Comparison of ENCODE assay signal across 20 cellular contexts in the genomic region with DNA sequence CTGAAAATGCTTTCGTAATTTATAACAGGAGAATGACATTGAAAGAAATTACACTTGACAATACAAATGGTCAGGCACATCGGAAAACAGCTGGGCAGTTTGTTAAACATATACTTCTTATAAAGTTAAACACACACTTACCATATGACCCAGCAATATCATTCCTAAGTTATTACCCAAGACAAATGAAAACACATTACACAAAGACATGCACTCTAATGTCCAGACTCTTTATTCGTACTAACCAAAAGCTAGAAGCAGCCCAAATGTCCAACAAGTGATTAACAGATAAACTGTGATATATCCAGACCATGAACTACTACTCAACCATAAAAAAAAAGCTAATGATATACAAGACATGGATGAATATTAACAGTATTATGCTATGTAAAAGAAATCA. TPM values are rescaled to one million over a fixed set of nuclear protein-coding genes. Genes with fewer than 3 reads are reported as not detected.
A peak's percentile ranks its signal among the peaks of the same experiment; 100 is the strongest.
DNase-seq lines count a peak whose midpoint lies in the region; ATAC-seq and TF ChIP-seq lines count a peak whose summit lies in the region.
"Had no signal": no experiment of that assay in that cellular context is flagged by ENCODE, and none has a peak within 500 bp of the region (broad histone marks: within the 10 kb centered on the region; RNA-seq: fewer than 3 reads in every experiment).

No MANE protein-coding gene starts in this region.

- H3K4me3 ChIP-seq in CD8-positive, alpha-beta T cell (ENCODE audit: low read depth, low read length), result no peak overlapping the region
- H3K4me3 ChIP-seq in mesenchymal stem cell (ENCODE audit: insufficient read depth in 1 of 2, low read depth in 1 of 2, low read length in 2 of 2) (no peak overlapping the region), mesendoderm (ENCODE audit: low read length) (no peak overlapping the region)
- H3K4me3 ChIP-seq: psoas muscle had no signal

- H2BK12ac ChIP-seq in mesenchymal stem cell (ENCODE audit: low read length in 2 of 2), result no peak overlapping the region

- H4K91ac ChIP-seq in mesenchymal stem cell (ENCODE audit: low read length), result no peak overlapping the region

- H2AK5ac ChIP-seq in mesenchymal stem cell (ENCODE audit: low read length, severe bottlenecking) (no peak overlapping the region), mesendoderm (ENCODE audit: low read length) (no peak overlapping the region)

- H3K79me1 ChIP-seq in mesenchymal stem cell (replicated peaks; ENCODE audit: low read length, poor library complexity, severe bottlenecking) (peaks cover 4% of the 10 kb centered on the region), mesendoderm (ENCODE audit: low read length) (peaks cover 3% of the 10 kb centered on the region)

- H3K27ac ChIP-seq in CD8-positive, alpha-beta T cell (ENCODE audit: low read depth, low read length), result no peak overlapping the region
- H3K27ac ChIP-seq in mesenchymal stem cell (ENCODE audit: low read length, poor library complexity, severe bottlenecking) (peak overlapping the region; percentile 76), mesendoderm (ENCODE audit: low read depth, low read length) (no peak overlapping the region)
- H3K27ac ChIP-seq: psoas muscle had no signal

- H3K23ac ChIP-seq in mesenchymal stem cell (ENCODE audit: low read length in 2 of 2) (no peak overlapping the region), mesendoderm (ENCODE audit: low read length) (no peak overlapping the region)

- no peak overlapping the region for H3K4me3 Mint-ChIP-seq in CD8-positive, alpha-beta T cell
- no peak overlapping the region for H3K4me3 Mint-ChIP-seq in central memory CD8-positive, alpha-beta T cell
- H3K4me3 Mint-ChIP-seq: activated T-cell treated with anti-CD3 and anti-CD28 coated beads, Interleukin-2, amount 50 U/mL, for 24 hours; dendritic cell treated with granulocyte-macrophage colony-stimulating factor and Interleukin-4, amounts not matched to agents 40 ng/mL and 50 ng/mL, for 4 days had no signal

- H3K14ac ChIP-seq in mesenchymal stem cell (ENCODE audit: low read length in 2 of 2), result no peak overlapping the region

- H2BK5ac ChIP-seq in mesenchymal stem cell (ENCODE audit: low read depth, low read length, poor library complexity, severe bottlenecking) (no peak overlapping the region), mesendoderm (ENCODE audit: low read length) (no peak overlapping the region)

- ATAC-seq in CD8-positive, alpha-beta T cell, result no peak
- ATAC-seq in central memory CD8-positive, alpha-beta T cell (replicated peaks; ENCODE audit: extremely low read depth, poor library complexity, severe bottlenecking), result no peak
- ATAC-seq in HG03095 (IDR thresholded peaks at IDR 0.05; ENCODE audit: unreplicated experiment), result no peak
- ATAC-seq: HepG2, PC-3, psoas muscle had no signal

- no peaks in the 10 kb centered on the region for H3K9me3 ChIP-seq in CD8-positive, alpha-beta T cell (ENCODE audit: low read length)
- H3K9me3 ChIP-seq in mesenchymal stem cell (ENCODE audit: control insufficient read depth, low read length), result peaks cover 11% of the 10 kb centered on the region
- H3K9me3 ChIP-seq: psoas muscle had no signal

- no peaks in the 10 kb centered on the region for H3K36me3 ChIP-seq in CD8-positive, alpha-beta T cell (ENCODE audit: insufficient read depth, low read length)
- peaks cover 0 to 6% of the 10 kb centered on the region in 2 experiments for H3K36me3 ChIP-seq in mesenchymal stem cell (ENCODE audit: control insufficient read depth in 1 of 2, insufficient read depth in 2 of 2, low read depth in 1 of 2, low read length in 2 of 2)
- no peaks in the 10 kb centered on the region for H3K36me3 ChIP-seq in mesendoderm (ENCODE audit: control insufficient read depth, insufficient read depth, low read length)

- H3K27me3 ChIP-seq in CD8-positive, alpha-beta T cell (ENCODE audit: insufficient read depth, low read length), result no peaks in the 10 kb centered on the region
- no peaks in the 10 kb centered on the region for H3K27me3 ChIP-seq in mesenchymal stem cell (ENCODE audit: control insufficient read depth in 1 of 2, insufficient read depth in 1 of 2, low read length in 2 of 2)
- H3K27me3 ChIP-seq in mesendoderm (ENCODE audit: insufficient read depth, low read length, poor library complexity), result no peaks in the 10 kb centered on the region

- peaks cover 14% of the 10 kb centered on the region for H3K79me2 ChIP-seq in mesendoderm (ENCODE audit: control insufficient read depth, insufficient read depth, low read length)

- POLR2A ChIA-PET in CD8-positive, alpha-beta T cell (lab: Charles Lee), result no interaction called here

- no peak overlapping the region for H4K5ac ChIP-seq in mesendoderm (ENCODE audit: low read length)

- H3K18ac ChIP-seq in mesenchymal stem cell (ENCODE audit: low read depth in 1 of 2, low read length in 2 of 2) (no peak overlapping the region), mesendoderm (ENCODE audit: low read length) (no peak overlapping the region)

- no peak for DNase-seq in CD8-positive, alpha-beta T cell
- peak; percentile 38 for DNase-seq in HS-5 (ENCODE audit: low read depth)
- DNase-seq in central memory CD8-positive, alpha-beta T cell (ENCODE audit: low spot score in 2 of 2), result no peak
- peak; percentile 66 for DNase-seq in mesenchymal stem cell
- no peak for DNase-seq in NCI-H2081 treated with DMSO at 0.1 percent for 48 hours (lab: John Stamatoyannopoulos, UW)
- DNase-seq in mesendoderm, result no peak
- no peak for DNase-seq in activated CD4-positive, CD25-positive, alpha-beta regulatory T cell treated with anti-CD3 and anti-CD28 coated beads, Interleukin-2, amount 50 U/mL, for 72 hours
- DNase-seq: activated CD4-positive, alpha-beta T cell treated with anti-CD3 and anti-CD28 coated beads, Interleukin-2, amount 50 U/mL, for 1 hour; activated T-cell treated with anti-CD3 and anti-CD28 coated beads, Interleukin-2, amount 50 U/mL, for 24 hours; amygdala; DMS79 treated with DMSO at 0.1 percent for 48 hours; GOT3; hypothalamus; NCI-H2107; NCI-H69; PC-3; psoas muscle had no signal

- H3K27ac Mint-ChIP-seq in CD8-positive, alpha-beta T cell, result peak overlapping the region; percentile 82
- H3K27ac Mint-ChIP-seq in central memory CD8-positive, alpha-beta T cell (ENCODE audit: low read depth), result peak overlapping the region; percentile 88
- H3K27ac Mint-ChIP-seq: activated T-cell treated with anti-CD3 and anti-CD28 coated beads, Interleukin-2, amount 50 U/mL, for 24 hours; dendritic cell treated with granulocyte-macrophage colony-stimulating factor and Interleukin-4, amounts not matched to agents 40 ng/mL and 50 ng/mL, for 4 days had no signal

- no peak for TF ChIP-seq CTCF in CD8-positive, alpha-beta T cell (IDR thresholded peaks at IDR 0.05)

- no peak overlapping the region for H4K8ac ChIP-seq in mesenchymal stem cell (ENCODE audit: low read length)
- H4K8ac ChIP-seq in mesendoderm (ENCODE audit: low read depth, low read length), result no peak overlapping the region

- peaks cover 35% of the 10 kb centered on the region for H3K4me1 ChIP-seq in CD8-positive, alpha-beta T cell (ENCODE audit: insufficient read depth, low read length)
- H3K4me1 ChIP-seq in mesenchymal stem cell (ENCODE audit: control insufficient read depth, insufficient read depth, low read depth, low read length), result peaks cover 2% of the 10 kb centered on the region
- no peaks in the 10 kb centered on the region for H3K4me1 ChIP-seq in mesendoderm (ENCODE audit: control insufficient read depth, low read depth, low read length)
- H3K4me1 ChIP-seq: psoas muscle had no signal

- H3K4me2 ChIP-seq in mesenchymal stem cell (ENCODE audit: low read length, poor library complexity, severe bottlenecking) (peak overlapping the region; percentile 34), mesendoderm (ENCODE audit: low read length) (no peak overlapping the region)

- no peaks in the 10 kb centered on the region for H3K27me3 Mint-ChIP-seq in CD8-positive, alpha-beta T cell (ENCODE audit: low read depth)
- H3K27me3 Mint-ChIP-seq in central memory CD8-positive, alpha-beta T cell, result no peaks in the 10 kb centered on the region
- H3K27me3 Mint-ChIP-seq: activated T-cell treated with anti-CD3 and anti-CD28 coated beads, Interleukin-2, amount 50 U/mL, for 24 hours; dendritic cell treated with granulocyte-macrophage colony-stimulating factor and Interleukin-4, amounts not matched to agents 40 ng/mL and 50 ng/mL, for 4 days had no signal

- peaks cover 4% of the 10 kb centered on the region for H3K9me3 Mint-ChIP-seq in CD8-positive, alpha-beta T cell
- H3K9me3 Mint-ChIP-seq in central memory CD8-positive, alpha-beta T cell, result no peaks in the 10 kb centered on the region

- intact Hi-C loops in CD8-positive, alpha-beta T cell (cut with DNase I, micrococcal nuclease), result no loop called here

- no peak overlapping the region for H2AFZ ChIP-seq in mesenchymal stem cell (ENCODE audit: low read depth, low read length)

- no peak overlapping the region for H3K56ac ChIP-seq in mesendoderm (ENCODE audit: low read length)

- peaks cover 66% of the 10 kb centered on the region for H3K4me1 Mint-ChIP-seq in CD8-positive, alpha-beta T cell (ENCODE audit: low read depth)
- peaks cover 36% of the 10 kb centered on the region for H3K4me1 Mint-ChIP-seq in central memory CD8-positive, alpha-beta T cell

- H3K36me3 Mint-ChIP-seq in CD8-positive, alpha-beta T cell, result peaks cover 18% of the 10 kb centered on the region
- H3K36me3 Mint-ChIP-seq in central memory CD8-positive, alpha-beta T cell (ENCODE audit: insufficient read depth), result peaks cover 5% of the 10 kb centered on the region

- no peak overlapping the region for H2BK15ac ChIP-seq in mesenchymal stem cell (ENCODE audit: low read depth, poor library complexity, severe bottlenecking)
- H2BK15ac ChIP-seq in mesendoderm (replicated peaks; ENCODE audit: low read depth), result no peak overlapping the region

- H3K9ac ChIP-seq in mesenchymal stem cell (ENCODE audit: low read length), result peak overlapping the region; percentile 13
- H3K9ac ChIP-seq in mesendoderm (ENCODE audit: low read length), result no peak overlapping the region

- H2BK120ac ChIP-seq in mesenchymal stem cell (ENCODE audit: low read depth, low read length) (no peak overlapping the region), mesendoderm (ENCODE audit: low read depth, low read length) (no peak overlapping the region)

- 32% methylated on average over 3 of the region's 3 CpGs for WGBS in mesenchymal stem cell
- no CpG with 5 or more reads among the region's 3 CpGs for WGBS in mesendoderm (ENCODE audit: extremely low coverage, insufficient coverage, low lambda C conversion rate)

- H3K4ac ChIP-seq in mesenchymal stem cell (ENCODE audit: low read depth in 1 of 2, low read length in 2 of 2) (no peak overlapping the region), mesendoderm (ENCODE audit: low read depth, low read length) (no peak overlapping the region)

- CTCF ChIA-PET in CD8-positive, alpha-beta T cell (lab: Charles Lee), result no interaction called here

RNA-seq across cellular contexts. Expression of gene AKT3, which starts 8.5 kb away (rescaled TPM):
- 10 to 100 TPM; 76.6 to 83.2 TPM for total RNA-seq in CD8-positive, alpha-beta T cell
- 32.9 TPM for polyA plus RNA-seq in mesenchymal stem cell (2013, experiment 1 of 2)
- polyA plus RNA-seq in mesenchymal stem cell (2013, experiment 2 of 2), result 34.8 TPM
- polyA plus RNA-seq in mesendoderm (2013, experiment 1 of 2), result 9.7 TPM
- polyA plus RNA-seq in mesendoderm (2013, experiment 2 of 2), result 10.8 TPM

Comparison
In these comparisons a context has a peak if more than half of its experiments do, and no peak if none do; other contexts are left out.
1. DNase-seq: peak in HS-5 (single experiment) and mesenchymal stem cell (single experiment); none in CD8-positive, alpha-beta T cell (0 of 7), central memory CD8-positive, alpha-beta T cell (0 of 2), NCI-H2081 treated with DMSO at 0.1 percent for 48 hours (single experiment), mesendoderm (single experiment) and activated CD4-positive, CD25-positive, alpha-beta regulatory T cell treated with anti-CD3 and anti-CD28 coated beads, Interleukin-2, amount 50 U/mL, for 72 hours (single experiment).